Comparison of ENCODE assay signal across 9 cellular contexts in the genomic region with DNA sequence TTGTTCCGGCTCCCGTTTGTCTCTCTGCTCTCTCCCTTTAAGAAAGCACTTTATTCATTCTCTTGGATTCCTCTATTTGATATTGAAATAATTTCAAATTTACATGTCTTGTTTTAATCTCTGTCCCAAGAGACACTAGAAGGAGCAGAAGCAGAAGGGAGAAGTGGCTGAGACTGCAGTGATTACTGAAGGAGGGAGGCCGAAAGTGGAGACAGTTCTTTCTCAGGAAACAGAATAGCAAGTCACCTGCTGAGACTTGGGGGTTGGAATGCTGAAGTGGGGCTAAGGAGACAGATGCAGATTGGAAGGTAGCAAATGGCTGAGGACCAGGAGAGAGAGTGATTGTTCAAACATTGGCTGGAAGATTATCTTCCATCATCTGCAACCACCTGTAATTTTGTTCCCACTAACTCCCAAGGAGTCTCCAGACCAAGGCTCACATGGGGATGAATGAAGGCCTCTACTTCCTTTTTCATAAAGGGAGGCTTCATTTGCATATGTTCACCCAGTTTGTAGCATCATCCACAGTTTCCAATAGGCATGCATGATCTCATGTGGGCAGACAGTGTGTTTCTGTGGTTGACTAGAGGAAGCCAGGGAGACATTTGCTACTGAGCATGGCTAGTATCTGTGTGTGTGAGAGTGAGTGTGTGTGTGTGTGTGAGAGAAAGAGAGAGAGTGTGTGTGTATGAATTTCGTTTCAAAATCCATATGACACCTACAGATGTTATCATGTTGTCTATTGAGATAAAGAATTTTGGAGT. TPM values are rescaled to one million over a fixed set of nuclear protein-coding genes. Genes with fewer than 3 reads are reported as not detected.
DNase-seq lines count a peak whose midpoint lies in the region; ATAC-seq, FAIRE-seq and TF ChIP-seq lines count a peak whose summit lies in the region.
"Had no signal": no experiment of that assay in that cellular context is flagged by ENCODE, and none has a peak within 500 bp of the region (broad histone marks: within the 10 kb centered on the region; RNA-seq: fewer than 3 reads in every experiment).

No MANE protein-coding gene starts in this region.

- POLR2A ChIA-PET in activated CD4-positive, alpha-beta memory T cell treated with anti-CD3 and anti-CD28 coated beads for 36 hours (lab: Charles Lee): no interaction called here

- no peaks in the 10 kb centered on the region for H3K36me3 ChIP-seq in vagina

- H3K4me3 ChIP-seq in vagina: no peak overlapping the region

- no peaks in the 10 kb centered on the region for H3K27me3 ChIP-seq in vagina

- ATAC-seq in HG03354 (IDR thresholded peaks at IDR 0.05; ENCODE audit: poor library complexity, severe bottlenecking, unreplicated experiment): peak; percentile 81

- no peaks in the 10 kb centered on the region for H3K27me3 Mint-ChIP-seq in activated T-cell treated with anti-CD3 and anti-CD28 coated beads, Interleukin-2, amount 50 U/mL, for 24 hours
- no peaks in the 10 kb centered on the region for H3K27me3 Mint-ChIP-seq in activated CD4-positive, alpha-beta memory T cell treated with anti-CD3 and anti-CD28 coated beads for 36 hours
- no peaks in the 10 kb centered on the region for H3K27me3 Mint-ChIP-seq in stimulated activated naive CD8-positive, alpha-beta T cell treated with anti-CD3 and anti-CD28 coated beads, Interleukin-15, Interleukin-2, amounts not matched to agents 100 ng/mL and 50 ng/mL, for 24 hours
- no peaks in the 10 kb centered on the region for H3K27me3 Mint-ChIP-seq in mesothelial cell of epicardium (ENCODE audit: low read depth)

- H3K4me1 Mint-ChIP-seq in activated T-cell treated with anti-CD3 and anti-CD28 coated beads, Interleukin-2, amount 50 U/mL, for 24 hours (ENCODE audit: low read depth): peaks cover 19% of the 10 kb centered on the region
- H3K4me1 Mint-ChIP-seq in activated CD4-positive, alpha-beta memory T cell treated with anti-CD3 and anti-CD28 coated beads for 36 hours (ENCODE audit: low read depth): peaks cover 17% of the 10 kb centered on the region
- H3K4me1 Mint-ChIP-seq in stimulated activated naive CD8-positive, alpha-beta T cell treated with anti-CD3 and anti-CD28 coated beads, Interleukin-15, Interleukin-2, amounts not matched to agents 100 ng/mL and 50 ng/mL, for 24 hours (ENCODE audit: low read depth): peaks cover 26% of the 10 kb centered on the region
- peaks cover 4% of the 10 kb centered on the region for H3K4me1 Mint-ChIP-seq in mesothelial cell of epicardium

- DNase-seq in activated T-cell treated with anti-CD3 and anti-CD28 coated beads for 48 hours (ENCODE audit: low read depth) (peak; percentile 8), vagina (ENCODE audit: extremely low spot score in 2 of 2) (no peak), mesothelial cell of epicardium (ENCODE audit: low spot score in 2 of 2, unreplicated experiment in 2 of 2) (no peak), RCC 7860 (ENCODE audit: low spot score) (no peak)
- no peak for DNase-seq in activated T-cell treated with anti-CD3 and anti-CD28 coated beads, Interleukin-2, amount 50 U/mL, for 24 hours
- DNase-seq in activated CD4-positive, alpha-beta memory T cell treated with anti-CD3 and anti-CD28 coated beads for 36 hours: peak; percentile 47

- no peak overlapping the region for H3K27ac ChIP-seq in vagina

- TF ChIP-seq CTCF in vagina (IDR thresholded peaks at IDR 0.05) (no peak), mesothelial cell of epicardium (IDR thresholded peaks at IDR 0.05; ENCODE audit: unreplicated experiment) (no peak)

- CTCF ChIA-PET in activated CD4-positive, alpha-beta memory T cell treated with anti-CD3 and anti-CD28 coated beads for 36 hours (lab: Charles Lee): no interaction called here

- no peaks in the 10 kb centered on the region for H3K9me3 Mint-ChIP-seq in activated T-cell treated with anti-CD3 and anti-CD28 coated beads, Interleukin-2, amount 50 U/mL, for 24 hours
- no peaks in the 10 kb centered on the region for H3K9me3 Mint-ChIP-seq in activated CD4-positive, alpha-beta memory T cell treated with anti-CD3 and anti-CD28 coated beads for 36 hours
- no peaks in the 10 kb centered on the region for H3K9me3 Mint-ChIP-seq in stimulated activated naive CD8-positive, alpha-beta T cell treated with anti-CD3 and anti-CD28 coated beads, Interleukin-15, Interleukin-2, amounts not matched to agents 100 ng/mL and 50 ng/mL, for 24 hours
- H3K9me3 Mint-ChIP-seq in mesothelial cell of epicardium: no peaks in the 10 kb centered on the region

- FAIRE-seq in RCC 7860 (lab: Jason Lieb, UNC): no peak

- H3K36me3 Mint-ChIP-seq in activated T-cell treated with anti-CD3 and anti-CD28 coated beads, Interleukin-2, amount 50 U/mL, for 24 hours (ENCODE audit: low read depth): no peaks in the 10 kb centered on the region
- H3K36me3 Mint-ChIP-seq in activated CD4-positive, alpha-beta memory T cell treated with anti-CD3 and anti-CD28 coated beads for 36 hours: no peaks in the 10 kb centered on the region
- no peaks in the 10 kb centered on the region for H3K36me3 Mint-ChIP-seq in stimulated activated naive CD8-positive, alpha-beta T cell treated with anti-CD3 and anti-CD28 coated beads, Interleukin-15, Interleukin-2, amounts not matched to agents 100 ng/mL and 50 ng/mL, for 24 hours (ENCODE audit: low read depth)
- H3K36me3 Mint-ChIP-seq in mesothelial cell of epicardium: no peaks in the 10 kb centered on the region

- intact Hi-C loops in activated CD4-positive, alpha-beta memory T cell treated with anti-CD3 and anti-CD28 coated beads for 36 hours (cut with micrococcal nuclease): loop anchor here (1.0 kb wide), 1 partner anchor 99 kb away; no protein-coding TSS in a partner anchor
- intact Hi-C loops in vagina (cut with DNase I): no loop called here

- H3K4me3 Mint-ChIP-seq in activated T-cell treated with anti-CD3 and anti-CD28 coated beads, Interleukin-2, amount 50 U/mL, for 24 hours: no peak overlapping the region
- no peak overlapping the region for H3K4me3 Mint-ChIP-seq in activated CD4-positive, alpha-beta memory T cell treated with anti-CD3 and anti-CD28 coated beads for 36 hours
- H3K4me3 Mint-ChIP-seq in stimulated activated naive CD8-positive, alpha-beta T cell treated with anti-CD3 and anti-CD28 coated beads, Interleukin-15, Interleukin-2, amounts not matched to agents 100 ng/mL and 50 ng/mL, for 24 hours: peak overlapping the region; percentile 31
- no peak overlapping the region for H3K4me3 Mint-ChIP-seq in mesothelial cell of epicardium

- no peaks in the 10 kb centered on the region for H3K9me3 ChIP-seq in vagina

- H3K27ac Mint-ChIP-seq in activated T-cell treated with anti-CD3 and anti-CD28 coated beads, Interleukin-2, amount 50 U/mL, for 24 hours: no peak overlapping the region
- no peak overlapping the region for H3K27ac Mint-ChIP-seq in activated CD4-positive, alpha-beta memory T cell treated with anti-CD3 and anti-CD28 coated beads for 36 hours
- peak overlapping the region; percentile 28 for H3K27ac Mint-ChIP-seq in stimulated activated naive CD8-positive, alpha-beta T cell treated with anti-CD3 and anti-CD28 coated beads, Interleukin-15, Interleukin-2, amounts not matched to agents 100 ng/mL and 50 ng/mL, for 24 hours
- no peak overlapping the region for H3K27ac Mint-ChIP-seq in mesothelial cell of epicardium

- no peaks in the 10 kb centered on the region for H3K4me1 ChIP-seq in vagina

- no peak for TF ChIP-seq POLR2A in vagina (IDR thresholded peaks at IDR 0.05)

RNA-seq across cellular contexts. Expression of gene LTF, which starts 24.0 kb away (rescaled TPM):
- total RNA-seq in activated CD4-positive, alpha-beta memory T cell treated with anti-CD3 and anti-CD28 coated beads for 36 hours: not detected
- total RNA-seq in vagina (not detected), mesothelial cell of epicardium (not detected in 3 replicates)

RNA-seq across cellular contexts. Expression of gene CCRL2, which starts 33.7 kb away (rescaled TPM):
- 1 to 10 TPM; 1.3 to 1.4 TPM for total RNA-seq in activated CD4-positive, alpha-beta memory T cell treated with anti-CD3 and anti-CD28 coated beads for 36 hours
- total RNA-seq in vagina: not detected
- total RNA-seq in mesothelial cell of epicardium: not detected in 3 replicates

RNA-seq across cellular contexts. Expression of gene RTP3, which starts 57.1 kb away (rescaled TPM):
- total RNA-seq in activated CD4-positive, alpha-beta memory T cell treated with anti-CD3 and anti-CD28 coated beads for 36 hours: not detected
- total RNA-seq in vagina: not detected
- not detected in 3 replicates for total RNA-seq in mesothelial cell of epicardium
- total RNA-seq: HT1080 had no signal

Comparison
In these comparisons a context has a peak if more than half of its experiments do, and no peak if none do; other contexts are left out.
1. DNase-seq: peak in activated T-cell treated with anti-CD3 and anti-CD28 coated beads for 48 hours (single experiment) and activated CD4-positive, alpha-beta memory T cell treated with anti-CD3 and anti-CD28 coated beads for 36 hours (single experiment); none in activated T-cell treated with anti-CD3 and anti-CD28 coated beads, Interleukin-2, amount 50 U/mL, for 24 hours (single experiment), vagina (0 of 2), mesothelial cell of epicardium (0 of 2) and RCC 7860 (single experiment).